Comparison of ENCODE assay signal across 35 cellular contexts in genomic region chr9:130735566-130735965, GRCh38.
"Had no signal": no experiment of that assay in that cellular context is flagged by ENCODE, and none has a peak within 500 bp of the region (broad histone marks: within the 10 kb centered on the region; RNA-seq: fewer than 3 reads in every experiment).

No MANE protein-coding gene starts in this region.

- H3K4me3 ChIP-seq: MG63 had no signal

- H3K9ac ChIP-seq: KMS-11 had no signal

- DNase-seq: Kasumi-1, MG63, MM.1S, MV-4-11, NCI-H1048, NCI-H1092, NCI-H1092 treated with DMSO at 0.1 percent for 48 hours, NCI-H1105, NCI-H1105 treated with DMSO at 0.1 percent for 48 hours, NCI-H1417, NCI-H1417 treated with DMSO at 0.1 percent for 48 hours, NCI-H1436, NCI-H1436 treated with DMSO at 0.1 percent for 48 hours, NCI-H146, NCI-H1694, NCI-H1694 treated with DMSO at 0.1 percent for 48 hours, NCI-H187, NCI-H187 treated with DMSO at 0.1 percent for 48 hours, NCI-H1930, NCI-H2029, NCI-H2029 treated with DMSO at 0.1 percent for 48 hours, NCI-H2081, NCI-H2081 treated with DMSO at 0.1 percent for 48 hours, NCI-H2107, NCI-H2171, NCI-H2171 treated with DMSO at 0.1 percent for 48 hours, NCI-H2227 treated with DMSO at 0.1 percent for 48 hours, NCI-H226, NCI-H345, NCI-H446, NCI-H446 treated with DMSO at 0.1 percent for 48 hours, NCI-H510A, NCI-H510A treated with DMSO at 0.1 percent for 48 hours, NCI-H524 had no signal

- H3K4me2 ChIP-seq: KMS-11 had no signal

- H3K27me3 ChIP-seq: MG63 had no signal

- H3K27ac ChIP-seq: KMS-11 had no signal

- H3K9me3 ChIP-seq: MG63 had no signal

- H3K36me3 ChIP-seq: MG63 had no signal
